34 cellular contexts compared by ENCODE assay signal in genomic region chr17:443109-443508, GRCh38.
"Had no signal": no experiment of that assay in that cellular context is flagged by ENCODE, and none has a peak within 500 bp of the region (broad histone marks: within the 10 kb centered on the region; RNA-seq: fewer than 3 reads in every experiment).

No MANE protein-coding gene starts in this region.

- H3K4me1 Mint-ChIP-seq: activated B cell treated with CpG ODN at 0.5 μM for 24 hours; activated T-helper 17 cell treated with anti-CD3 and anti-CD28 coated beads, Interleukin-2, amount 50 U/mL, for 72 hours had no signal

- H3K36me3 ChIP-seq: adrenal gland, breast epithelium had no signal

- DNase-seq: activated B cell treated with CpG ODN at 0.5 μM for 24 hours; activated CD4-positive, alpha-beta memory T cell treated with anti-CD3 and anti-CD28 coated beads for 36 hours; activated CD4-positive, alpha-beta T cell treated with anti-CD3 and anti-CD28 coated beads for 4 hours; activated CD4-positive, alpha-beta T cell treated with anti-CD3 and anti-CD28 coated beads, Interleukin-2, amount 10 ng/mL, durations not matched to agents 24 days and 14 days; activated CD4-positive, alpha-beta T cell treated with anti-CD3 and anti-CD28 coated beads, Interleukin-2, amount 50 U/mL, for 1 hour; activated CD4-positive, alpha-beta T cell treated with anti-CD3 and anti-CD28 coated beads, Interleukin-2, amount 50 U/mL, for 4 hours; activated CD4-positive, CD25-positive, alpha-beta regulatory T cell treated with anti-CD3 and anti-CD28 coated beads, Interleukin-2, amount 50 U/mL, for 72 hours; activated CD8-positive, alpha-beta memory T cell treated with anti-CD3 and anti-CD28 coated beads, Interleukin-2, amount 50 U/mL, for 4 hours; activated CD8-positive, alpha-beta T cell treated with anti-CD3 and anti-CD28 coated beads for 36 hours; activated gamma-delta T cell treated with Interleukin-2 at 50 U/mL for 16 hours; activated naive CD4-positive, alpha-beta T cell; activated naive CD4-positive, alpha-beta T cell treated with anti-CD3 and anti-CD28 coated beads, Interleukin-2, amount 50 U/mL, for 16 hours; activated naive CD8-positive, alpha-beta T cell treated with anti-CD3 and anti-CD28 coated beads for 36 hours; activated T-cell treated with anti-CD3 and anti-CD28 coated beads for 4 hours; activated T-cell treated with anti-CD3 and anti-CD28 coated beads, Interleukin-2, amount 50 U/mL, for 1 hour; activated T-cell treated with anti-CD3 and anti-CD28 coated beads, Interleukin-2, amount 50 U/mL, for 4 hours; activated T-cell treated with anti-CD3 and anti-CD28 coated beads, Interleukin-2, amount 50 U/mL, for 72 hours; adrenal gland; amniotic stem cell; aorta; body of pancreas; brain microvascular endothelial cell; central memory CD4-positive, alpha-beta T cell; SW 1271; T-helper 1 cell; T-helper 2 cell; T-helper 9 cell had no signal

- H3K27ac ChIP-seq: adrenal gland, body of pancreas, brain microvascular endothelial cell, breast epithelium, VCaP had no signal

- H3K27ac Mint-ChIP-seq: activated B cell treated with CpG ODN at 0.5 μM for 24 hours; activated CD4-positive, alpha-beta memory T cell treated with anti-CD3 and anti-CD28 coated beads for 36 hours; activated CD4-positive, alpha-beta T cell treated with anti-CD3 and anti-CD28 coated beads, Interleukin-2, amount 10 ng/mL, durations not matched to agents 24 days and 14 days; activated CD8-positive, alpha-beta T cell treated with anti-CD3 and anti-CD28 coated beads for 36 hours; activated naive CD4-positive, alpha-beta T cell treated with anti-CD3 and anti-CD28 coated beads, Interleukin-2, amount 50 U/mL, for 72 hours; activated naive CD8-positive, alpha-beta T cell treated with anti-CD3 and anti-CD28 coated beads for 36 hours; activated T-cell treated with anti-CD3 and anti-CD28 coated beads, Interleukin-2, amount 50 U/mL, for 72 hours; activated T-helper 1 cell treated with anti-CD3 and anti-CD28 coated beads, Interleukin-12 subunit alpha, Interleukin-12 subunit beta, Interleukin-2, Interleukin-4 antibody, amounts not matched to agents 30 ng/mL and 10 ng/mL and 1 ng/mL, durations not matched to agents 14 hours and 24 hours and 36 hours; activated T-helper 17 cell treated with anti-CD3 and anti-CD28 coated beads, Interleukin-2, amount 50 U/mL, for 72 hours; T-helper 1 cell treated with Interleukin-12 subunit alpha and Interleukin-12 subunit beta and Interleukin-4 antibody, amounts not matched to agents 30 μg/mL and 1 μg/mL, for 36 hours; T-helper 2 cell treated with Interferon-gamma antibody and Interleukin-4, amounts not matched to agents 5 μg/mL and 100 μg/mL, for 36 hours had no signal

- H3K4me1 ChIP-seq: adrenal gland, body of pancreas, breast epithelium had no signal

- H3K9me3 ChIP-seq: adrenal gland, body of pancreas, breast epithelium had no signal

- H3K9me3 Mint-ChIP-seq: activated B cell treated with CpG ODN at 0.5 μM for 24 hours; activated CD4-positive, alpha-beta memory T cell treated with anti-CD3 and anti-CD28 coated beads for 36 hours; activated CD8-positive, alpha-beta T cell treated with anti-CD3 and anti-CD28 coated beads for 36 hours; activated naive CD4-positive, alpha-beta T cell treated with anti-CD3 and anti-CD28 coated beads, Interleukin-2, amount 50 U/mL, for 72 hours; activated naive CD8-positive, alpha-beta T cell treated with anti-CD3 and anti-CD28 coated beads for 36 hours; activated T-cell treated with anti-CD3 and anti-CD28 coated beads, Interleukin-2, amount 50 U/mL, for 4 hours; activated T-helper 17 cell treated with anti-CD3 and anti-CD28 coated beads, Interleukin-2, amount 50 U/mL, for 72 hours had no signal

- H3K4me3 ChIP-seq: adrenal gland, body of pancreas, breast epithelium had no signal

- H3K4me3 Mint-ChIP-seq: activated B cell treated with CpG ODN at 0.5 μM for 24 hours; activated CD4-positive, alpha-beta memory T cell treated with anti-CD3 and anti-CD28 coated beads for 36 hours; activated CD4-positive, alpha-beta T cell treated with anti-CD3 and anti-CD28 coated beads, Interleukin-2, amount 10 ng/mL, durations not matched to agents 24 days and 14 days; activated CD8-positive, alpha-beta T cell treated with anti-CD3 and anti-CD28 coated beads for 36 hours; activated naive CD8-positive, alpha-beta T cell treated with anti-CD3 and anti-CD28 coated beads for 36 hours; activated T-cell treated with anti-CD3 and anti-CD28 coated beads, Interleukin-2, amount 50 U/mL, for 4 hours; activated T-cell treated with anti-CD3 and anti-CD28 coated beads, Interleukin-2, amount 50 U/mL, for 72 hours; activated T-helper 1 cell treated with anti-CD3 and anti-CD28 coated beads, Interleukin-12 subunit alpha, Interleukin-12 subunit beta, Interleukin-2, Interleukin-4 antibody, amounts not matched to agents 30 ng/mL and 10 ng/mL and 1 ng/mL, durations not matched to agents 14 hours and 24 hours and 36 hours; activated T-helper 17 cell treated with anti-CD3 and anti-CD28 coated beads, Interleukin-2, amount 50 U/mL, for 72 hours; T-helper 1 cell treated with Interleukin-12 subunit alpha and Interleukin-12 subunit beta and Interleukin-4 antibody, amounts not matched to agents 30 μg/mL and 1 μg/mL, for 36 hours; T-helper 2 cell treated with Interferon-gamma antibody and Interleukin-4, amounts not matched to agents 5 μg/mL and 100 μg/mL, for 36 hours had no signal

- H3K27me3 Mint-ChIP-seq: activated CD4-positive, alpha-beta memory T cell treated with anti-CD3 and anti-CD28 coated beads for 36 hours; activated CD4-positive, alpha-beta T cell treated with anti-CD3 and anti-CD28 coated beads, Interleukin-2, amount 10 ng/mL, durations not matched to agents 24 days and 14 days; activated CD8-positive, alpha-beta T cell treated with anti-CD3 and anti-CD28 coated beads for 36 hours; activated naive CD8-positive, alpha-beta T cell treated with anti-CD3 and anti-CD28 coated beads for 36 hours; activated T-helper 17 cell treated with anti-CD3 and anti-CD28 coated beads, Interleukin-2, amount 50 U/mL, for 72 hours had no signal

- ATAC-seq: activated CD8-positive, alpha-beta T cell treated with anti-CD3 and anti-CD28 coated beads for 36 hours; activated naive CD4-positive, alpha-beta T cell treated with anti-CD3 and anti-CD28 coated beads, Interleukin-2, amount 50 U/mL, for 72 hours; activated T-cell treated with anti-CD3 and anti-CD28 coated beads, Interleukin-2, amount 50 U/mL, for 4 hours; activated T-cell treated with anti-CD3 and anti-CD28 coated beads, Interleukin-2, amount 50 U/mL, for 72 hours; activated T-helper 17 cell treated with anti-CD3 and anti-CD28 coated beads, Interleukin-2, amount 50 U/mL, for 72 hours; body of pancreas had no signal

- H3K27me3 ChIP-seq: adrenal gland, body of pancreas, brain microvascular endothelial cell, breast epithelium had no signal
